8 cellular contexts compared by ENCODE assay signal in genomic region chr11:65712633-65713076, GRCh38.
DNase-seq lines count a peak whose midpoint lies in the region; ATAC-seq and TF ChIP-seq lines count a peak whose summit lies in the region.

No MANE protein-coding gene starts in this region.

- H3K27ac ChIP-seq in SU-DHL-6 (ENCODE audit: low read depth, low read length) (peak overlapping the region; percentile 83), skin epidermis (peak overlapping the region in 20 of 21 experiments; percentile 97 to 100 (median 99))

- no peaks in the 10 kb centered on the region for H3K9me3 ChIP-seq in SU-DHL-6 (ENCODE audit: insufficient read depth, low read length)

- H3K9me2 ChIP-seq in SU-DHL-6 (replicated peaks; ENCODE audit: insufficient read depth, low read length): no peaks in the 10 kb centered on the region

- H4K20me1 ChIP-seq in SU-DHL-6 (ENCODE audit: low read depth, low read length): no peaks in the 10 kb centered on the region

- H3K4me2 ChIP-seq in SU-DHL-6 (ENCODE audit: low read depth, low read length, poor library complexity, severe bottlenecking): peak overlapping the region; percentile 58

- TF ChIP-seq CTCF in SU-DHL-6 (IDR thresholded peaks at IDR 0.05; ENCODE audit: insufficient read depth, low read length, poor library complexity, severe bottlenecking) (no peak), foreskin fibroblast (IDR thresholded peaks at IDR 0.05; ENCODE audit: low read depth, low read length) (no peak)

- peak; percentile 27 for ATAC-seq in GM19025 (IDR thresholded peaks at IDR 0.05; ENCODE audit: low read depth, unreplicated experiment)
- ATAC-seq in HG03139 (IDR thresholded peaks at IDR 0.05; ENCODE audit: unreplicated experiment): no peak
- no peak for ATAC-seq in HG02981 (IDR thresholded peaks at IDR 0.05; ENCODE audit: unreplicated experiment)

- peaks cover 11% of the 10 kb centered on the region; the same call in 1 of the 2 replicates for H3K79me2 ChIP-seq in SU-DHL-6 (ENCODE audit: insufficient read depth, low read length)

- peak overlapping the region; percentile 74 for H3K4me3 ChIP-seq in SU-DHL-6 (ENCODE audit: insufficient read depth, low read length, poor library complexity, severe bottlenecking)
- peak overlapping the region; percentile 71 to 78 for H3K4me3 ChIP-seq in foreskin fibroblast (ENCODE audit: low read depth in 1 of 2, low read length in 2 of 2)
- H3K4me3 ChIP-seq in skin epidermis: peak overlapping the region; percentile 51 to 69 (median 57)

- no peak for DNase-seq in foreskin fibroblast
- DNase-seq in T-helper 9 cell: no peak
- DNase-seq in D341Med (ENCODE audit: low spot score): no peak

- peak overlapping the region; percentile 76 for H3K9ac ChIP-seq in SU-DHL-6 (ENCODE audit: low read length)

- peak overlapping the region; percentile 89 for H2AFZ ChIP-seq in SU-DHL-6 (ENCODE audit: low read depth, low read length, severe bottlenecking)

- peaks cover 6% of the 10 kb centered on the region; the same call in 1 of the 2 replicates for H3K36me3 ChIP-seq in SU-DHL-6 (ENCODE audit: low read length)

- peaks cover 15% of the 10 kb centered on the region for H3F3A ChIP-seq in SU-DHL-6 (ENCODE audit: insufficient read depth)

- H3K27me3 ChIP-seq in SU-DHL-6 (ENCODE audit: low read length): no peaks in the 10 kb centered on the region
